Comparison of ENCODE assay signal across 1 cellular context in the genomic region with DNA sequence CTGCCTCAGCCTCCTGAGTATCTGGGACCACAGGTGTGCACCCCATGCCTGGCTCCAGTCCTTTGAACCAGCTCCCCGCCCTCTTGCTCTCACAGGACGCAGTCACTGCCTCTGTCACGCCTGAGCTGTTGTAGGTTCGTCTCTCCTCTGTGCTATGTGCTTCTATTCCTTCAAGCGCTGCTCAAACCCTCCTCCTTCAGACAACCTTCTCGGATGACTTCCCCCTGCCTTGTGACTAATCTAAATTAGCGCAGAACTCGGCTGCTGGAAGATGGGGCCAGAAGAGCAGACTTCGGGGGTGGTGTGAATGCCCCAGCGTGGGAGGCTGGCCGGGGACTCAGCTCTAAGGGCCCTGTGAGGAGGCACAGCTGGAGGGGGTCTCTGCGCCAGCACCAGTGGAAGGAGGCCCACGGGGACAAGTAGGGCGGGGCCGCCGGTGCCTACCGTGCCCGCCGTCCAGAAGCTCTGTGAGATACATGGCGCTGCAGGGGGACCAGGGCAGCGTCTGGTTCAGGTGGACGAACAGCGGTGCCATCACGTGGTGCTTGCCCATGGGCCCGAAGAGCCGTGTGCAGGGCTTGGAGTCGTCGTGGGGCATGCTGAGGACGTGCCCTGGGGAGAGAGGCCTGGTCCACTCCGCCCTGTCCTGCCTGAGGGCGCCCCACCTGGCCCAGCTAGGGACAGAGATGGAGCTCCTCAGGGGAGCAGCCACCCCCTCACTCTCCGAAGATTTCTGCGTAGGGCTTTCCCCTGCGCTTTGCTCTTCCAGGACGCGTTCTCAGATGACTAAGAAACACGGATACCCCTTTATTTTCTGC.
TF ChIP-seq lines count a peak whose summit lies in the region.

No MANE protein-coding gene starts in this region.

TF ChIP-seq in H1, 55 proteins besides CTCF, POLR2A, EP300 and RAD21:
- no peak for TF ChIP-seq SP1 (IDR thresholded peaks at IDR 0.05; ENCODE audit: low read depth, low read length)
- TF ChIP-seq CTBP2 (IDR thresholded peaks at IDR 0.05; ENCODE audit: borderline replicate concordance, insufficient read depth, insufficient read length, low read length), result no peak
- no peak for TF ChIP-seq BCL11A (IDR thresholded peaks at IDR 0.05; ENCODE audit: low read depth in 2 of 2, low read length in 2 of 2)
- TF ChIP-seq GTF2F1 (IDR thresholded peaks at IDR 0.05; ENCODE audit: borderline replicate concordance, low read depth, low read length), result no peak
